Comparison of ENCODE assay signal across 8 cellular contexts in the genomic region with DNA sequence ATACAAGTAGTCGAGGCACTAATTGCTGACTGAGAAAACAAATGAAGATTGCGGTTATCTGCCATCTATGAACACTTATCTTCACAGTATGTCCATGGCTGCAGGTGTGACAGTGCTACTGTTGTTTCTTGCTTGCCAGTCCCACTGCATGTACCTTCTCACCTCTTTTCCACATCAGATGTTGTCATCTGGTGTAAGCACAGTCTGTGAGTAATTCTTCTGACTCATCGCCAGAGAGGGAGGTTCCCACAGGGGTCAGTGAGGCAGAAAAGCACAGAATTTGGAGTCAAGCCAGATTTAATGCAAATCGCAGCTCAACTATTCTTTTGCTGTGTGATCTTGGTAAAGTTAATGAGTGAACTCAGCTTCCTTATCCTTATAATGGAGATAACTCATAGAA.
DNase-seq lines count a peak whose midpoint lies in the region; ATAC-seq and TF ChIP-seq lines count a peak whose summit lies in the region.

No MANE protein-coding gene starts in this region.

- TF ChIP-seq CTCF in nephron progenitor cell (IDR thresholded peaks at IDR 0.05): no peak

- DNase-seq in Daoy (ENCODE audit: low read depth) (peak; percentile 54), iPS-NIHi7 (ENCODE audit: extremely low spot score) (peak; percentile 34), nephron progenitor cell (no peak)
- DNase-seq in central memory CD4-positive, alpha-beta T cell: no peak
- DNase-seq in natural killer cell treated with Interleukin-12 subunit alpha and Interleukin-12 subunit beta and Interleukin-15 and Interleukin-18, amount 100 ng/mL, for 72 hours (ENCODE audit: low spot score): no peak

- H3K4me3 Mint-ChIP-seq in nephron progenitor cell: no peak overlapping the region
- H3K4me3 Mint-ChIP-seq in natural killer cell treated with Interleukin-12 subunit alpha and Interleukin-12 subunit beta and Interleukin-15 and Interleukin-18, amount 100 ng/mL, for 72 hours: no peak overlapping the region

- no peaks in the 10 kb centered on the region for H3K36me3 Mint-ChIP-seq in nephron progenitor cell (ENCODE audit: low read depth)
- H3K36me3 Mint-ChIP-seq in natural killer cell treated with Interleukin-12 subunit alpha and Interleukin-12 subunit beta and Interleukin-15 and Interleukin-18, amount 100 ng/mL, for 72 hours: no peaks in the 10 kb centered on the region

- ATAC-seq in GM19328 (IDR thresholded peaks at IDR 0.05; ENCODE audit: unreplicated experiment) (peak; percentile 85), HG03108 (IDR thresholded peaks at IDR 0.05; ENCODE audit: unreplicated experiment) (peak; percentile 89)
- no peak for ATAC-seq in natural killer cell treated with Interleukin-12 subunit alpha and Interleukin-12 subunit beta and Interleukin-15 and Interleukin-18, amount 100 ng/mL, for 72 hours

- no peaks in the 10 kb centered on the region for H3K27me3 Mint-ChIP-seq in nephron progenitor cell (ENCODE audit: low read depth, poor library complexity)
- peaks cover 0 to 4% of the 10 kb centered on the region in 2 donors for H3K27me3 Mint-ChIP-seq in natural killer cell treated with Interleukin-12 subunit alpha and Interleukin-12 subunit beta and Interleukin-15 and Interleukin-18, amount 100 ng/mL, for 72 hours

- H3K27ac Mint-ChIP-seq in nephron progenitor cell: no peak overlapping the region
- no peak overlapping the region for H3K27ac Mint-ChIP-seq in natural killer cell treated with Interleukin-12 subunit alpha and Interleukin-12 subunit beta and Interleukin-15 and Interleukin-18, amount 100 ng/mL, for 72 hours

- H3K9me3 Mint-ChIP-seq in nephron progenitor cell: peaks cover 34% of the 10 kb centered on the region
- peaks cover 11% of the 10 kb centered on the region for H3K9me3 Mint-ChIP-seq in natural killer cell treated with Interleukin-12 subunit alpha and Interleukin-12 subunit beta and Interleukin-15 and Interleukin-18, amount 100 ng/mL, for 72 hours

- H3K4me1 Mint-ChIP-seq in nephron progenitor cell: no peaks in the 10 kb centered on the region
- no peaks in the 10 kb centered on the region for H3K4me1 Mint-ChIP-seq in natural killer cell treated with Interleukin-12 subunit alpha and Interleukin-12 subunit beta and Interleukin-15 and Interleukin-18, amount 100 ng/mL, for 72 hours (ENCODE audit: low read depth in 2 of 2)

TF ChIP-seq in PFSK-1, 5 proteins besides CTCF, POLR2A, EP300 and RAD21:
- peak; percentile 26 for TF ChIP-seq FOXP2 (optimal IDR thresholded peaks at IDR 0.05; ENCODE audit: borderline replicate concordance, extremely low read depth, extremely low read length, insufficient read depth)
- TF ChIP-seq, protein P1, sequence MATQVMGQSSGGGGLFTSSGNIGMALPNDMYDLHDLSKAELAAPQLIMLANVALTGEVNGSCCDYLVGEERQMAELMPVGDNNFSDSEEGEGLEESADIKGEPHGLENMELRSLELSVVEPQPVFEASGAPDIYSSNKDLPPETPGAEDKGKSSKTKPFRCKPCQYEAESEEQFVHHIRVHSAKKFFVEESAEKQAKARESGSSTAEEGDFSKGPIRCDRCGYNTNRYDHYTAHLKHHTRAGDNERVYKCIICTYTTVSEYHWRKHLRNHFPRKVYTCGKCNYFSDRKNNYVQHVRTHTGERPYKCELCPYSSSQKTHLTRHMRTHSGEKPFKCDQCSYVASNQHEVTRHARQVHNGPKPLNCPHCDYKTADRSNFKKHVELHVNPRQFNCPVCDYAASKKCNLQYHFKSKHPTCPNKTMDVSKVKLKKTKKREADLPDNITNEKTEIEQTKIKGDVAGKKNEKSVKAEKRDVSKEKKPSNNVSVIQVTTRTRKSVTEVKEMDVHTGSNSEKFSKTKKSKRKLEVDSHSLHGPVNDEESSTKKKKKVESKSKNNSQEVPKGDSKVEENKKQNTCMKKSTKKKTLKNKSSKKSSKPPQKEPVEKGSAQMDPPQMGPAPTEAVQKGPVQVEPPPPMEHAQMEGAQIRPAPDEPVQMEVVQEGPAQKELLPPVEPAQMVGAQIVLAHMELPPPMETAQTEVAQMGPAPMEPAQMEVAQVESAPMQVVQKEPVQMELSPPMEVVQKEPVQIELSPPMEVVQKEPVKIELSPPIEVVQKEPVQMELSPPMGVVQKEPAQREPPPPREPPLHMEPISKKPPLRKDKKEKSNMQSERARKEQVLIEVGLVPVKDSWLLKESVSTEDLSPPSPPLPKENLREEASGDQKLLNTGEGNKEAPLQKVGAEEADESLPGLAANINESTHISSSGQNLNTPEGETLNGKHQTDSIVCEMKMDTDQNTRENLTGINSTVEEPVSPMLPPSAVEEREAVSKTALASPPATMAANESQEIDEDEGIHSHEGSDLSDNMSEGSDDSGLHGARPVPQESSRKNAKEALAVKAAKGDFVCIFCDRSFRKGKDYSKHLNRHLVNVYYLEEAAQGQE (IDR thresholded peaks at IDR 0.05; ENCODE audit: insufficient read depth in 1 of 2, low read depth in 2 of 2, low read length in 2 of 2): no peak

Comparison
In these comparisons a context has a peak if more than half of its experiments do, and no peak if none do; other contexts are left out.
1. DNase-seq: peak in Daoy (single experiment) and iPS-NIHi7 (single experiment); none in nephron progenitor cell (single experiment), central memory CD4-positive, alpha-beta T cell (single experiment) and natural killer cell treated with Interleukin-12 subunit alpha and Interleukin-12 subunit beta and Interleukin-15 and Interleukin-18, amount 100 ng/mL, for 72 hours (single experiment).
2. ATAC-seq: peak in GM19328 (single experiment) and HG03108 (single experiment); none in natural killer cell treated with Interleukin-12 subunit alpha and Interleukin-12 subunit beta and Interleukin-15 and Interleukin-18, amount 100 ng/mL, for 72 hours (0 of 2).